Comparison of ENCODE assay signal across 9 cellular contexts in the genomic region with DNA sequence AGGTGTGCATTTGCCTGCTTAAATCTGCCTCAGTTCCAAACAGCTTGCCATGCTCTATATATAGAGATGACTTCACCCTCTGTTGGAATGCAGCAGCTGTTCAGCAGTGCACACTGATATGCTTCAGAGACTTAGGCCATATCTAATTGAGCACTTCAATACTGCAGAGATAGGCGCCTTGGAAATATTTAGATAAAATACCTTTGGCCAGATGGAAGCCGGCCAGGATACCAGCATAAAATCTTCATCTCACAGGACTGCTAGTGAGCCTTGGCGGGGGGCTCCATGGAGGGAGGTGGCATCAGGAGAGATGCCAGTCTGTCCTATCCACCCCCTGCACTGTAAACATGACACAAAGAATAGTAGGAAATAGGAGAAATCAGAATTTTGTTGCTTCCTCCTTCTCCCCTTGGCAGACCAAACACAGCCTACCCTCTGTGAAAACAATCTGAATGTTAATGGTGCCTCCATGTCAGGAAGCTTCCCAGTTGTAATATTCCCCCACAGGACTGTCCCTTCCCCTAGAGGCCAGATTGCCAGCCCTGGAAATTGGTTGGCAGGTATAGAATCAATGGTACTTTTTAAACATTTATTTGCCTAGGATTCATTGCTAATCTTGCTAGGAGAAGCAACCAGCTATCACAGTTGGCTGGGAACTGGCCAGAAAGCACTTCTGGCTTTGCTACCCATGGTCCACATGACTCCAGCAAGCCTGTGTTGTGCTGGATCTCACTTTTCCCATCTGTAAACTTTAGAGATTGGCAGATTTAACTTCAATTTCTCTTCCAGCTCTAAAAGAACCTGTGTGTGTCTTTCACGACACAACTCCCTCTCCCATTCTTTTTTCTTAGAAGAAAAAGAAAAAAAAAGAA.
A peak's percentile ranks its signal among the peaks of the same experiment; 100 is the strongest.
DNase-seq lines count a peak whose midpoint lies in the region; ATAC-seq, FAIRE-seq and TF ChIP-seq lines count a peak whose summit lies in the region.
"Had no signal": no experiment of that assay in that cellular context is flagged by ENCODE, and none has a peak within 500 bp of the region (broad histone marks: within the 10 kb centered on the region; RNA-seq: fewer than 3 reads in every experiment).

No MANE protein-coding gene starts in this region.

- no peak overlapping the region for H3K27ac ChIP-seq in RWPE2 (ENCODE audit: poor library complexity, severe bottlenecking)

- no peak for TF ChIP-seq POLR2A in GM12892 (IDR thresholded peaks at IDR 0.05; ENCODE audit: low read depth, low read length)

- FAIRE-seq in GM12892 (lab: Jason Lieb, UNC) = no peak

- TF ChIP-seq CTCF in RWPE2 (IDR thresholded peaks at IDR 0.05; ENCODE audit: poor library complexity, severe bottlenecking) (no peak), retinal pigment epithelial cell (conservative IDR thresholded peaks at IDR 0.05; ENCODE audit: low read depth, low read length) (no peak)

- no peaks in the 10 kb centered on the region for H3K27me3 Mint-ChIP-seq in activated T-helper 17 cell treated with anti-CD3 and anti-CD28 coated beads, Interleukin-2, amount 50 U/mL, for 72 hours

- H3K27ac Mint-ChIP-seq in activated T-helper 17 cell treated with anti-CD3 and anti-CD28 coated beads, Interleukin-2, amount 50 U/mL, for 72 hours = no peak overlapping the region
- H3K27ac Mint-ChIP-seq: activated T-cell treated with anti-CD3 and anti-CD28 coated beads, Interleukin-2, amount 50 U/mL, for 72 hours had no signal

- DNase-seq in GM03348 (ENCODE audit: low spot score) (peak; percentile 37), RWPE2 (ENCODE audit: low spot score) (no peak), glomerular visceral epithelial cell (ENCODE audit: extremely low spot score) (peak; percentile 79), retinal pigment epithelial cell (ENCODE audit: low read depth) (peak; percentile 58), GM12892 (ENCODE audit: insufficient read length) (no peak)
- DNase-seq: activated T-cell treated with anti-CD3 and anti-CD28 coated beads, Interleukin-2, amount 50 U/mL, for 72 hours had no signal

- no peaks in the 10 kb centered on the region for H3K4me1 Mint-ChIP-seq in activated T-helper 17 cell treated with anti-CD3 and anti-CD28 coated beads, Interleukin-2, amount 50 U/mL, for 72 hours

- H3K36me3 ChIP-seq in RWPE2 (ENCODE audit: low read depth) = no peaks in the 10 kb centered on the region

- ATAC-seq in RWPE2 (ENCODE audit: low read depth) (peak; percentile 73), HG02678 (IDR thresholded peaks at IDR 0.05; ENCODE audit: unreplicated experiment) (no peak), HG03457 (IDR thresholded peaks at IDR 0.05; ENCODE audit: unreplicated experiment) (no peak)
- no peak for ATAC-seq in activated T-helper 17 cell treated with anti-CD3 and anti-CD28 coated beads, Interleukin-2, amount 50 U/mL, for 72 hours (replicated peaks)
- ATAC-seq: activated T-cell treated with anti-CD3 and anti-CD28 coated beads, Interleukin-2, amount 50 U/mL, for 72 hours had no signal

- H3K9me3 ChIP-seq in RWPE2 (ENCODE audit: severe bottlenecking) = no peaks in the 10 kb centered on the region

- H3K4me3 Mint-ChIP-seq in activated T-helper 17 cell treated with anti-CD3 and anti-CD28 coated beads, Interleukin-2, amount 50 U/mL, for 72 hours = no peak overlapping the region
- H3K4me3 Mint-ChIP-seq: activated T-cell treated with anti-CD3 and anti-CD28 coated beads, Interleukin-2, amount 50 U/mL, for 72 hours had no signal

- H3K4me3 ChIP-seq in RWPE2 (ENCODE audit: severe bottlenecking) = no peak overlapping the region
- no peak overlapping the region for H3K4me3 ChIP-seq in retinal pigment epithelial cell (ENCODE audit: low read length)

- H3K27me3 ChIP-seq in RWPE2 (ENCODE audit: insufficient read depth, poor library complexity, severe bottlenecking) = no peaks in the 10 kb centered on the region

- H3K36me3 Mint-ChIP-seq in activated T-helper 17 cell treated with anti-CD3 and anti-CD28 coated beads, Interleukin-2, amount 50 U/mL, for 72 hours (ENCODE audit: low read depth) = no peaks in the 10 kb centered on the region

- H3K4me1 ChIP-seq in RWPE2 (ENCODE audit: insufficient read depth, poor library complexity, severe bottlenecking) = no peaks in the 10 kb centered on the region

- no peaks in the 10 kb centered on the region for H3K9me3 Mint-ChIP-seq in activated T-helper 17 cell treated with anti-CD3 and anti-CD28 coated beads, Interleukin-2, amount 50 U/mL, for 72 hours
- H3K9me3 Mint-ChIP-seq: activated T-cell treated with anti-CD3 and anti-CD28 coated beads, Interleukin-2, amount 50 U/mL, for 72 hours had no signal

Comparison
In these comparisons a context has a peak if more than half of its experiments do, and no peak if none do; other contexts are left out.
1. DNase-seq: peak in GM03348 (single experiment), glomerular visceral epithelial cell (single experiment) and retinal pigment epithelial cell (single experiment); none in RWPE2 (single experiment) and GM12892 (single experiment).